2 cellular contexts compared by ENCODE assay signal in the genomic region with DNA sequence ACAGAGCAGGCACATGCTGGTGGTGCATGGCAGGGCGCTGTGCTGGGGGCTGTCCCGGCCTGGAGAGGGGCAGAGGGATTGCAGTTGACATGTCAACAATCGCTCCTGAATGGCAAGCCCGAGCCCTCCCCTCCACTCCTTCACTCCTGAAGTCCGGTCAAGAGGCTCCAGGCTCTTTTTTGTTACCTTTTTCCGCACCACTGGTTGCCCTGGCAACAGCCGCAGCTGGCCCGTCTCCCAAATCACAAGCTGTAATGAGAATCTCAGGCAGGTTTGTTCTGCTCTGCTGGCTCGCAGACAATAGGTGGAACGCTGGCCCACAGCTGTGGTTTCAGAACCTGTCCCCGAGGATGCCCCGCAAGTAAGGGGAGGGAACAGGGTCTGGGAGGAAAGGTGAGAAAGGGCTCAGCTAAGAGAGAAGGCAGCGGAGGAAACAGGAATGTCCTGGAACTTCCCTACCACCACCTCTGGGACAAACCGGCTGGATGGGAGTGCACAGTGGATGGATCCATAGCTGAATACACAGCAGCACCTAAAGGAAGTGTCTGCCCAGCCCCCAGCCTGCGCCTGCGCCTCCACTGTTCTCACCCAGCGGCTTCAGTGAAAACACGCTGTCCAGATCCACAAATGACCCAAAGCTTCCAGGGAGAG.
TF ChIP-seq lines count a peak whose summit lies in the region.

No MANE protein-coding gene starts in this region.

TF ChIP-seq in SK-N-SH, 30 proteins besides CTCF, POLR2A, EP300 and RAD21 (continued from another document):
- TF ChIP-seq IRF3 (IDR thresholded peaks at IDR 0.05; ENCODE audit: low read depth, low read length) (no peak), GATA2 (CRISPR knock-in tag; IDR thresholded peaks at IDR 0.05) (no peak), TEAD4 (IDR thresholded peaks at IDR 0.05; ENCODE audit: borderline replicate concordance, insufficient read depth) (no peak), RXRA (IDR thresholded peaks at IDR 0.05; ENCODE audit: borderline replicate concordance, low read depth) (no peak), EZH2phosphoT487 (IDR thresholded peaks at IDR 0.05; ENCODE audit: borderline replicate concordance, low read depth) (no peak), TAF1 (IDR thresholded peaks at IDR 0.05; ENCODE audit: borderline replicate concordance, low read depth, low read length) (no peak), MEF2A (IDR thresholded peaks at IDR 0.05; ENCODE audit: borderline replicate concordance, low read depth) (no peak), NRF1 (IDR thresholded peaks at IDR 0.05; ENCODE audit: low read depth, low read length) (no peak)
- TF ChIP-seq, protein P1, sequence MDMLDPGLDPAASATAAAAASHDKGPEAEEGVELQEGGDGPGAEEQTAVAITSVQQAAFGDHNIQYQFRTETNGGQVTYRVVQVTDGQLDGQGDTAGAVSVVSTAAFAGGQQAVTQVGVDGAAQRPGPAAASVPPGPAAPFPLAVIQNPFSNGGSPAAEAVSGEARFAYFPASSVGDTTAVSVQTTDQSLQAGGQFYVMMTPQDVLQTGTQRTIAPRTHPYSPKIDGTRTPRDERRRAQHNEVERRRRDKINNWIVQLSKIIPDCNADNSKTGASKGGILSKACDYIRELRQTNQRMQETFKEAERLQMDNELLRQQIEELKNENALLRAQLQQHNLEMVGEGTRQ (IDR thresholded peaks at IDR 0.05; ENCODE audit: borderline replicate concordance, low read depth, low read length): no peak

TF ChIP-seq in SK-N-SH treated with all-trans-retinoic acid at 6 μM for 48 hours, 23 proteins besides CTCF, POLR2A, EP300 and RAD21 (continued from another document):
- no peak for TF ChIP-seq TSHZ2 (CRISPR knock-in tag; IDR thresholded peaks at IDR 0.05)
- TF ChIP-seq ZFP3 (CRISPR knock-in tag; IDR thresholded peaks at IDR 0.05): no peak
- TF ChIP-seq POU6F1 (CRISPR knock-in tag; IDR thresholded peaks at IDR 0.05; ENCODE audit: borderline replicate concordance, low read depth): no peak
- no peak for TF ChIP-seq RARB (CRISPR knock-in tag; IDR thresholded peaks at IDR 0.05)
- no peak for TF ChIP-seq OSR1 (CRISPR knock-in tag; IDR thresholded peaks at IDR 0.05)
- TF ChIP-seq TCF4 (CRISPR knock-in tag; IDR thresholded peaks at IDR 0.05; ENCODE audit: borderline replicate concordance): no peak
- no peak for TF ChIP-seq ISL1 (CRISPR knock-in tag; IDR thresholded peaks at IDR 0.05)
- TF ChIP-seq ZNF565 (CRISPR knock-in tag; conservative IDR thresholded peaks at IDR 0.05; ENCODE audit: low read depth): no peak
- no peak for TF ChIP-seq ZNF8 (CRISPR knock-in tag; IDR thresholded peaks at IDR 0.05)
- TF ChIP-seq ZFP30 (CRISPR knock-in tag; IDR thresholded peaks at IDR 0.05): no peak
- no peak for TF ChIP-seq PPARA (CRISPR knock-in tag; IDR thresholded peaks at IDR 0.05; ENCODE audit: borderline replicate concordance)
- TF ChIP-seq CSRNP3 (CRISPR knock-in tag; IDR thresholded peaks at IDR 0.05): no peak
